ENCODE assay signal across 25 cellular contexts in the genomic region with DNA sequence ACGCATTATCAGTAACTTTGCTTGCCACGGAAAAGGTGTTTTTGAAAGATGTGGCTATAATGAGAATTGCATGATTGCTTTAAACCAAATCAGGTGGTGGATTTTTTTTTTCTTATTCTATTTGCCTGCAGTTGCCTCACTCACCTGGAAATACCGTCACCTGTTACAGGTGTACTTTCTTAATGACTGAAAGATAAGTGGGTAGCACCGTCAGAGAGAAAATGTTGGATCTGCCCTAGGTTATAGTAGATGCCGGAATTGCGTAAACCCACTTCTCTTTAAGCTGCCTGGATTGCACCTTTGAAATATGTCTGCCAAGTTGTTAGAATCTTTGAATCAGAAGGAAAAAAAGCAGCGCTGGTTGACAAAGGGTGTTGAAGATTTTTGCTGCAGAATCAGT.
"Had no signal": no experiment of that assay in that cellular context is flagged by ENCODE, and none has a peak within 500 bp of the region (broad histone marks: within the 10 kb centered on the region; RNA-seq: fewer than 3 reads in every experiment).

No MANE protein-coding gene starts in this region.

- H3K4me1 ChIP-seq: SJCRH30 had no signal

- DNase-seq: activated CD4-positive, alpha-beta T cell treated with anti-CD3 and anti-CD28 coated beads, Interleukin-2, amount 10 ng/mL, durations not matched to agents 24 days and 14 days; activated CD4-positive, alpha-beta T cell treated with anti-CD3 and anti-CD28 coated beads, Interleukin-2, amount 50 U/mL, for 4 hours; activated CD8-positive, alpha-beta T cell treated with anti-CD3 and anti-CD28 coated beads for 36 hours; activated gamma-delta T cell; activated naive CD4-positive, alpha-beta T cell treated with Interleukin-2 at 50 U/mL for 16 hours; activated naive CD8-positive, alpha-beta T cell treated with anti-CD3 and anti-CD28 coated beads, Interleukin-2, amount 10 ng/mL, durations not matched to agents 7 days and 5 days; activated T-cell treated with anti-CD3 and anti-CD28 coated beads, Interleukin-2, amount 50 U/mL, for 1 hour; amygdala; central memory CD4-positive, alpha-beta T cell; MM.1S; MV-4-11; NCI-H1092 treated with DMSO at 0.1 percent for 48 hours; NCI-H1417; NCI-H146; NCI-H187; NCI-H2029 treated with DMSO at 0.1 percent for 48 hours; NCI-H345; NCI-H524 treated with DMSO at 0.1 percent for 48 hours; SHP77; SJCRH30; T1000; WERI-Rb-1 had no signal

- H3K27me3 ChIP-seq: SJCRH30 had no signal

- H3K9me3 ChIP-seq: SJCRH30 had no signal

- ATAC-seq: activated CD8-positive, alpha-beta T cell treated with anti-CD3 and anti-CD28 coated beads for 36 hours; Panc1 had no signal

- H3K4me3 ChIP-seq: SJCRH30, SK-N-MC had no signal

- H3K36me3 ChIP-seq: SJCRH30 had no signal

- H3K27ac ChIP-seq: KMS-11, SJCRH30, SK-N-MC, WERI-Rb-1 had no signal
